In genomic region chr22:47008208-47008885, GRCh38 we compare ENCODE assay signal across 35 cellular contexts.
"Had no signal": no experiment of that assay in that cellular context is flagged by ENCODE, and none has a peak within 500 bp of the region (broad histone marks: within the 10 kb centered on the region; RNA-seq: fewer than 3 reads in every experiment).

No MANE protein-coding gene starts in this region.

- H3K4me1 Mint-ChIP-seq: activated CD4-positive, alpha-beta T cell treated with anti-CD3 and anti-CD28 coated beads, Interleukin-2, amount 10 ng/mL, durations not matched to agents 24 days and 14 days; activated naive CD8-positive, alpha-beta T cell treated with anti-CD3 and anti-CD28 coated beads for 36 hours had no signal

- H3K27ac Mint-ChIP-seq: activated B cell treated with CpG ODN at 0.5 μM for 24 hours; activated CD4-positive, alpha-beta memory T cell treated with anti-CD3 and anti-CD28 coated beads for 36 hours; activated CD4-positive, alpha-beta T cell treated with anti-CD3 and anti-CD28 coated beads, Interleukin-2, amount 10 ng/mL, durations not matched to agents 24 days and 14 days; activated CD8-positive, alpha-beta T cell treated with anti-CD3 and anti-CD28 coated beads for 36 hours; activated naive CD4-positive, alpha-beta T cell treated with anti-CD3 and anti-CD28 coated beads for 36 hours; activated naive CD4-positive, alpha-beta T cell treated with anti-CD3 and anti-CD28 coated beads, Interleukin-2, amount 50 U/mL, for 72 hours; activated naive CD8-positive, alpha-beta T cell treated with anti-CD3 and anti-CD28 coated beads for 36 hours; activated T-cell treated with anti-CD3 and anti-CD28 coated beads, Interleukin-2, amount 50 U/mL, for 72 hours; activated T-helper 1 cell treated with anti-CD3 and anti-CD28 coated beads, Interleukin-12 subunit alpha, Interleukin-12 subunit beta, Interleukin-2, Interleukin-4 antibody, amounts not matched to agents 30 ng/mL and 10 ng/mL and 1 ng/mL, durations not matched to agents 14 hours and 24 hours and 36 hours; activated T-helper 17 cell treated with anti-CD3 and anti-CD28 coated beads, Interleukin-2, amount 50 U/mL, for 72 hours; T-helper 1 cell treated with Interleukin-12 subunit alpha and Interleukin-12 subunit beta and Interleukin-4 antibody, amounts not matched to agents 30 μg/mL and 1 μg/mL, for 36 hours; T-helper 2 cell treated with Interferon-gamma antibody and Interleukin-4, amounts not matched to agents 5 μg/mL and 100 μg/mL, for 36 hours had no signal

- H3K36me3 Mint-ChIP-seq: activated naive CD4-positive, alpha-beta T cell treated with anti-CD3 and anti-CD28 coated beads, Interleukin-2, amount 50 U/mL, for 72 hours had no signal

- H3K36me3 ChIP-seq: adrenal gland, breast epithelium had no signal

- H3K4me1 ChIP-seq: adrenal gland, body of pancreas, breast epithelium had no signal

- H3K4me3 ChIP-seq: adrenal gland, body of pancreas, breast epithelium had no signal

- H3K27ac ChIP-seq: adrenal gland, body of pancreas, brain microvascular endothelial cell, breast epithelium, VCaP had no signal

- H3K27me3 Mint-ChIP-seq: activated B cell treated with CpG ODN at 0.5 μM for 24 hours; activated CD4-positive, alpha-beta memory T cell treated with anti-CD3 and anti-CD28 coated beads for 36 hours; activated CD4-positive, alpha-beta T cell treated with anti-CD3 and anti-CD28 coated beads, Interleukin-2, amount 10 ng/mL, durations not matched to agents 24 days and 14 days; activated CD8-positive, alpha-beta T cell treated with anti-CD3 and anti-CD28 coated beads for 36 hours; activated naive CD8-positive, alpha-beta T cell treated with anti-CD3 and anti-CD28 coated beads for 36 hours; activated T-helper 17 cell treated with anti-CD3 and anti-CD28 coated beads, Interleukin-2, amount 50 U/mL, for 72 hours had no signal

- ATAC-seq: activated CD8-positive, alpha-beta T cell treated with anti-CD3 and anti-CD28 coated beads for 36 hours; activated naive CD4-positive, alpha-beta T cell treated with anti-CD3 and anti-CD28 coated beads, Interleukin-2, amount 50 U/mL, for 72 hours; activated T-cell treated with anti-CD3 and anti-CD28 coated beads, Interleukin-2, amount 50 U/mL, for 4 hours; activated T-cell treated with anti-CD3 and anti-CD28 coated beads, Interleukin-2, amount 50 U/mL, for 72 hours; activated T-helper 17 cell treated with anti-CD3 and anti-CD28 coated beads, Interleukin-2, amount 50 U/mL, for 72 hours; body of pancreas had no signal

- H3K9me3 Mint-ChIP-seq: activated B cell treated with CpG ODN at 0.5 μM for 24 hours; activated CD4-positive, alpha-beta memory T cell treated with anti-CD3 and anti-CD28 coated beads for 36 hours; activated CD4-positive, alpha-beta T cell treated with anti-CD3 and anti-CD28 coated beads, Interleukin-2, amount 10 ng/mL, durations not matched to agents 24 days and 14 days; activated CD8-positive, alpha-beta T cell treated with anti-CD3 and anti-CD28 coated beads for 36 hours; activated naive CD4-positive, alpha-beta T cell treated with anti-CD3 and anti-CD28 coated beads for 36 hours; activated naive CD4-positive, alpha-beta T cell treated with anti-CD3 and anti-CD28 coated beads, Interleukin-2, amount 50 U/mL, for 72 hours; activated naive CD8-positive, alpha-beta T cell treated with anti-CD3 and anti-CD28 coated beads for 36 hours; activated T-cell treated with anti-CD3 and anti-CD28 coated beads, Interleukin-2, amount 50 U/mL, for 4 hours; activated T-cell treated with anti-CD3 and anti-CD28 coated beads, Interleukin-2, amount 50 U/mL, for 72 hours; activated T-helper 1 cell treated with anti-CD3 and anti-CD28 coated beads, Interleukin-12 subunit alpha, Interleukin-12 subunit beta, Interleukin-2, Interleukin-4 antibody, amounts not matched to agents 30 ng/mL and 10 ng/mL and 1 ng/mL, durations not matched to agents 14 hours and 24 hours and 36 hours; activated T-helper 17 cell treated with anti-CD3 and anti-CD28 coated beads, Interleukin-2, amount 50 U/mL, for 72 hours; T-helper 1 cell treated with Interleukin-12 subunit alpha and Interleukin-12 subunit beta and Interleukin-4 antibody, amounts not matched to agents 30 μg/mL and 1 μg/mL, for 36 hours; T-helper 2 cell treated with Interferon-gamma antibody and Interleukin-4, amounts not matched to agents 5 μg/mL and 100 μg/mL, for 36 hours had no signal

- H3K27me3 ChIP-seq: adrenal gland, body of pancreas, brain microvascular endothelial cell, breast epithelium had no signal

- H3K9me3 ChIP-seq: adrenal gland, body of pancreas, breast epithelium had no signal

- H3K4me3 Mint-ChIP-seq: activated B cell treated with CpG ODN at 0.5 μM for 24 hours; activated CD4-positive, alpha-beta memory T cell treated with anti-CD3 and anti-CD28 coated beads for 36 hours; activated CD4-positive, alpha-beta T cell treated with anti-CD3 and anti-CD28 coated beads, Interleukin-2, amount 10 ng/mL, durations not matched to agents 24 days and 14 days; activated CD8-positive, alpha-beta T cell treated with anti-CD3 and anti-CD28 coated beads for 36 hours; activated naive CD4-positive, alpha-beta T cell treated with anti-CD3 and anti-CD28 coated beads for 36 hours; activated naive CD8-positive, alpha-beta T cell treated with anti-CD3 and anti-CD28 coated beads for 36 hours; activated T-cell treated with anti-CD3 and anti-CD28 coated beads, Interleukin-2, amount 50 U/mL, for 4 hours; activated T-cell treated with anti-CD3 and anti-CD28 coated beads, Interleukin-2, amount 50 U/mL, for 72 hours; activated T-helper 1 cell treated with anti-CD3 and anti-CD28 coated beads, Interleukin-12 subunit alpha, Interleukin-12 subunit beta, Interleukin-2, Interleukin-4 antibody, amounts not matched to agents 30 ng/mL and 10 ng/mL and 1 ng/mL, durations not matched to agents 14 hours and 24 hours and 36 hours; activated T-helper 17 cell treated with anti-CD3 and anti-CD28 coated beads, Interleukin-2, amount 50 U/mL, for 72 hours; T-helper 1 cell treated with Interleukin-12 subunit alpha and Interleukin-12 subunit beta and Interleukin-4 antibody, amounts not matched to agents 30 μg/mL and 1 μg/mL, for 36 hours; T-helper 2 cell treated with Interferon-gamma antibody and Interleukin-4, amounts not matched to agents 5 μg/mL and 100 μg/mL, for 36 hours had no signal

- DNase-seq: activated B cell treated with CpG ODN at 0.5 μM for 24 hours; activated CD4-positive, alpha-beta memory T cell treated with anti-CD3 and anti-CD28 coated beads for 36 hours; activated CD4-positive, alpha-beta T cell treated with anti-CD3 and anti-CD28 coated beads for 4 hours; activated CD4-positive, alpha-beta T cell treated with anti-CD3 and anti-CD28 coated beads, Interleukin-2, amount 10 ng/mL, durations not matched to agents 24 days and 14 days; activated CD4-positive, alpha-beta T cell treated with anti-CD3 and anti-CD28 coated beads, Interleukin-2, amount 50 U/mL, for 1 hour; activated CD4-positive, alpha-beta T cell treated with anti-CD3 and anti-CD28 coated beads, Interleukin-2, amount 50 U/mL, for 4 hours; activated CD4-positive, CD25-positive, alpha-beta regulatory T cell treated with anti-CD3 and anti-CD28 coated beads, Interleukin-2, amount 50 U/mL, for 72 hours; activated CD8-positive, alpha-beta memory T cell treated with anti-CD3 and anti-CD28 coated beads, Interleukin-2, amount 50 U/mL, for 4 hours; activated CD8-positive, alpha-beta T cell treated with anti-CD3 and anti-CD28 coated beads for 36 hours; activated effector memory CD4-positive, alpha-beta T cell treated with anti-CD3 and anti-CD28 coated beads, Interleukin-2, amount 50 U/mL, for 16 hours; activated gamma-delta T cell treated with Interleukin-2 at 50 U/mL for 16 hours; activated naive CD4-positive, alpha-beta T cell; activated naive CD4-positive, alpha-beta T cell treated with anti-CD3 and anti-CD28 coated beads for 36 hours; activated naive CD4-positive, alpha-beta T cell treated with anti-CD3 and anti-CD28 coated beads, Interleukin-2, amount 50 U/mL, for 16 hours; activated naive CD8-positive, alpha-beta T cell treated with anti-CD3 and anti-CD28 coated beads for 36 hours; activated T-cell treated with anti-CD3 and anti-CD28 coated beads for 4 hours; activated T-cell treated with anti-CD3 and anti-CD28 coated beads, Interleukin-2, amount 50 U/mL, for 1 hour; activated T-cell treated with anti-CD3 and anti-CD28 coated beads, Interleukin-2, amount 50 U/mL, for 4 hours; activated T-cell treated with anti-CD3 and anti-CD28 coated beads, Interleukin-2, amount 50 U/mL, for 72 hours; amniotic stem cell; aorta; brain microvascular endothelial cell; central memory CD4-positive, alpha-beta T cell; T-helper 1 cell; T-helper 2 cell; T-helper 9 cell had no signal
